ENCODE assay signal across 8 cellular contexts in the genomic region with DNA sequence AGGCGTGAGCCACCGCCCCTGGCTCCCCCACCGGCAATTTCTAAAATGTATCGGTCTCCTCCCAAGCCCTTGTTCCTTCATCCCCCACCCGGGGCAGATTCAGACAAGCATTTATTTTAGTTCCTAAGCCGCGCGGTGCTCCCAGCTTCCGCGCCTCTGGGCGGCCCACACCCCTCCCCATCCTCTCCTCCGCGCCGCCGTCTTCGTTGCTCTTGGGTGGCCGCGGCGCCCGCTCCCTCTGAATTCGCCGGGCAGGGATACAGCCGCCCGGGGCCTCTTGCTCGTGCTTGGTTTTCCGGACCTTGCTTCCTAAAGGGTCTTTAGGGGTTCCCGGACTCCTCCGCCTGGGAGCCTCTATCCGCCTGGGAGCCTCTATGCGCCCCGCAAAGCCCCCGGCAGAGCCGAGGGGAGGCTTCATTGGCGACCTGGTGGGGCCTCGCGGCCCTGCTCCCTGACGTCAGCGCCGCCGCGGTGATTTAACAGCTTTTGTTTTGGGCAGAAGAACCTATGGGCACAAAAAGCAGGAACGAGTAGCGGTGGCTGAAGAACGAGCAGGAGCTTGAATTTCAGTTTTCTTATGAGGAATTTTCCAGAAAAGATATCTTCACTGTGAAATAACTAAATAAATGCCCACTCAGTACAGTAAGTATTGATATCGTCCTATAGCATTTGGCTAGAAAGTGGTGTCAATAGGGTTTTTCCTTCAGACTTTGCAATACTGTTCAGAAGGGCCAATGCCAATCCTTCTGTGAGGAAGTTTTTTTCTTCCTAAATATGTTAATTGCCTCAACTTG. TPM values are rescaled to one million over a fixed set of nuclear protein-coding genes. Genes with fewer than 3 reads are reported as not detected.
DNase-seq lines count a peak whose midpoint lies in the region; ATAC-seq and TF ChIP-seq lines count a peak whose summit lies in the region.

No MANE protein-coding gene starts in this region.

- H3K27ac ChIP-seq in BLaER1 (peak overlapping the region; percentile 99), lung (ENCODE audit: low read depth in 1 of 2, low read length in 1 of 2) (peak overlapping the region; percentile 73 to 93)

- peak overlapping the region; percentile 77 for H3K4me2 ChIP-seq in BLaER1

- H3K4me1 Mint-ChIP-seq in activated CD8-positive, alpha-beta T cell treated with anti-CD3 and anti-CD28 coated beads for 36 hours (ENCODE audit: low read depth): peaks cover 9% of the 10 kb centered on the region

- TF ChIP-seq CTCF in activated CD8-positive, alpha-beta T cell treated with anti-CD3 and anti-CD28 coated beads for 36 hours (IDR thresholded peaks at IDR 0.05): no peak
- no peak for TF ChIP-seq CTCF in lung (IDR thresholded peaks at IDR 0.05; ENCODE audit: control extremely low read depth, extremely low read depth)

- WGBS in lung, 2 donors: 1% methylated on average over 45 of the region's 45 CpGs

- H3K36me3 ChIP-seq in BLaER1: peaks cover 12% of the 10 kb centered on the region
- no peaks in the 10 kb centered on the region for H3K36me3 ChIP-seq in lung (ENCODE audit: control insufficient read depth in 2 of 2, insufficient read depth in 2 of 2, low read length in 2 of 2)

- peaks cover 61% of the 10 kb centered on the region for H3K4me1 ChIP-seq in BLaER1
- no peaks in the 10 kb centered on the region for H3K4me1 ChIP-seq in lung (ENCODE audit: control insufficient read depth in 2 of 2, insufficient read depth in 2 of 2, low read length in 2 of 2)

- H3K4me3 Mint-ChIP-seq in activated CD8-positive, alpha-beta T cell treated with anti-CD3 and anti-CD28 coated beads for 36 hours: peak overlapping the region; percentile 81

- POLR2A ChIA-PET in activated CD8-positive, alpha-beta T cell treated with anti-CD3 and anti-CD28 coated beads for 36 hours (lab: Charles Lee): interaction anchor here (0.7 to 4.8 kb wide), 7 partner anchors 9 to 305 kb away, joined by 3 to 37 read pairs (median 5); a partner anchor contains a TSS

- H3K4me3 ChIP-seq in BLaER1: peak overlapping the region; percentile 72
- H3K4me3 ChIP-seq in lung: peak overlapping the region; percentile 56

- H3K9me3 Mint-ChIP-seq in activated CD8-positive, alpha-beta T cell treated with anti-CD3 and anti-CD28 coated beads for 36 hours: no peaks in the 10 kb centered on the region

- H3K27me3 ChIP-seq in BLaER1 (no peaks in the 10 kb centered on the region), lung (ENCODE audit: control insufficient read depth, insufficient read depth) (no peaks in the 10 kb centered on the region)

- H3K9me3 ChIP-seq in BLaER1: no peaks in the 10 kb centered on the region
- H3K9me3 ChIP-seq in lung (ENCODE audit: control insufficient read depth in 2 of 2, insufficient read depth in 1 of 2, low read length in 1 of 2): no peaks in the 10 kb centered on the region

- H4K20me1 ChIP-seq in BLaER1: no peaks in the 10 kb centered on the region

- CTCF ChIA-PET in activated CD8-positive, alpha-beta T cell treated with anti-CD3 and anti-CD28 coated beads for 36 hours (lab: Charles Lee): interaction anchor here (0.6 to 9.3 kb wide), 20 partner anchors 10 to 302 kb away, joined by 3 to 154 read pairs (median 8); a partner anchor contains a TSS

- H3K9ac ChIP-seq in BLaER1: peak overlapping the region; percentile 97

- H3K36me3 Mint-ChIP-seq in activated CD8-positive, alpha-beta T cell treated with anti-CD3 and anti-CD28 coated beads for 36 hours (ENCODE audit: low read depth): no peaks in the 10 kb centered on the region

- no peaks in the 10 kb centered on the region for H3K27me3 Mint-ChIP-seq in activated CD8-positive, alpha-beta T cell treated with anti-CD3 and anti-CD28 coated beads for 36 hours

- DNase-seq in GM19240 (ENCODE audit: insufficient read length, low spot score): peak; percentile 7
- DNase-seq in NCI-H526 (lab: John Stamatoyannopoulos, UW): peak; percentile 77 to 86
- peak; percentile 89 for DNase-seq in activated CD8-positive, alpha-beta T cell treated with anti-CD3 and anti-CD28 coated beads for 36 hours
- peak; percentile 58 for DNase-seq in effector CD4-positive, alpha-beta T cell
- peak; percentile 75 for DNase-seq in lung (ENCODE audit: low spot score)
- DNase-seq in stimulated activated CD4-positive, alpha-beta T cell treated with anti-CD3 and anti-CD28 coated beads, TNF-alpha, amount 100 ng/mL, for 24 hours (ENCODE audit: low read depth in 3 of 3): peak; percentile 43 to 76 (median 49)

- ATAC-seq in HG03442 (IDR thresholded peaks at IDR 0.05; ENCODE audit: unreplicated experiment): peak; percentile 70
- ATAC-seq in activated CD8-positive, alpha-beta T cell treated with anti-CD3 and anti-CD28 coated beads for 36 hours: peak; percentile 75
- ATAC-seq in lung (ENCODE audit: insufficient read depth, low FRiP score): peak; percentile 86

- intact Hi-C loops in activated CD8-positive, alpha-beta T cell treated with anti-CD3 and anti-CD28 coated beads for 36 hours (cut with micrococcal nuclease): loop anchor here (2.0 kb wide), 1 partner anchor 305 kb away; no protein-coding TSS in a partner anchor

- peak overlapping the region; percentile 95 for H3K27ac Mint-ChIP-seq in activated CD8-positive, alpha-beta T cell treated with anti-CD3 and anti-CD28 coated beads for 36 hours

RNA-seq across cellular contexts. Expression of a gene that starts 37.3 kb away (rescaled TPM):
- 10 to 100 TPM; 74.8 to 78.0 TPM for total RNA-seq in activated CD8-positive, alpha-beta T cell treated with anti-CD3 and anti-CD28 coated beads for 36 hours
- total RNA-seq in lung: 10 to 100 TPM; 41.0 to 68.5 TPM
- polyA plus RNA-seq in lung: 10 to 100 TPM; 26.8 to 46.3 TPM

RNA-seq across cellular contexts. Expression of a gene that starts 37.5 kb away (rescaled TPM):
- 1 to 10 TPM; 3.2 to 4.6 TPM for total RNA-seq in activated CD8-positive, alpha-beta T cell treated with anti-CD3 and anti-CD28 coated beads for 36 hours
- total RNA-seq in lung: 1 to 10 TPM; 4.0 to 5.0 TPM
- 1 to 10 TPM in 1 of 2 donors, under 1 TPM in 1; 0.82 to 5.7 TPM for polyA plus RNA-seq in lung

Comparison
In these comparisons a context has a peak if more than half of its experiments do, and no peak if none do; other contexts are left out.
1. Peak in every context shown above with its lines: DNase-seq, ATAC-seq, H3K4me3 ChIP-seq and H3K27ac ChIP-seq.
2. DNase-seq: peak in every context shown above with its lines; median percentile 89 in activated CD8-positive, alpha-beta T cell treated with anti-CD3 and anti-CD28 coated beads for 36 hours; 82 in NCI-H526; 75 in lung; 58 in effector CD4-positive, alpha-beta T cell; 49 in stimulated activated CD4-positive, alpha-beta T cell treated with anti-CD3 and anti-CD28 coated beads, TNF-alpha, amount 100 ng/mL, for 24 hours; 7 in GM19240.